8 cellular contexts compared by ENCODE assay signal in genomic region chrX:154019061-154019621, GRCh38. TPM values are rescaled to one million over a fixed set of nuclear protein-coding genes. Genes with fewer than 3 reads are reported as not detected.
A peak's percentile ranks its signal among the peaks of the same experiment; 100 is the strongest.
DNase-seq lines count a peak whose midpoint lies in the region; ATAC-seq and TF ChIP-seq lines count a peak whose summit lies in the region.

No MANE protein-coding gene starts in this region.

- ATAC-seq in HG02588 (IDR thresholded peaks at IDR 0.05; ENCODE audit: unreplicated experiment) (peak; percentile 7), HG03378 (IDR thresholded peaks at IDR 0.05; ENCODE audit: unreplicated experiment) (no peak)

- H3F3A ChIP-seq in smooth muscle cell (ENCODE audit: low read depth): no peaks in the 10 kb centered on the region

- no peak overlapping the region for H2AFZ ChIP-seq in smooth muscle cell (ENCODE audit: low read depth)

- H3K27me3 ChIP-seq in smooth muscle cell (ENCODE audit: low read depth): no peaks in the 10 kb centered on the region

- peak overlapping the region; percentile 42 for H3K4me3 ChIP-seq in smooth muscle cell

- H3K79me2 ChIP-seq in smooth muscle cell (ENCODE audit: low read depth): peaks cover 6% of the 10 kb centered on the region

- WGBS in smooth muscle cell (ENCODE audit: low lambda C conversion rate): 70% methylated on average over 24 of the region's 45 CpGs

- peak; percentile 15 for DNase-seq in ELR (ENCODE audit: low read depth)
- DNase-seq in activated CD8-positive, alpha-beta memory T cell treated with anti-CD3 and anti-CD28 coated beads, Interleukin-2, amount 50 U/mL, for 48 hours: peak; percentile 62
- DNase-seq in glomerular visceral epithelial cell (ENCODE audit: extremely low spot score): peak; percentile 3
- no peak for DNase-seq in smooth muscle cell (lab: John Stamatoyannopoulos, UW; ENCODE audit: unreplicated experiment)
- no peak for DNase-seq in NCI-H1436 treated with DMSO at 0.1 percent for 48 hours (lab: John Stamatoyannopoulos, UW)
- no peak for DNase-seq in NCI-H524 (lab: John Stamatoyannopoulos, UW)

- no peaks in the 10 kb centered on the region for H3K36me3 ChIP-seq in smooth muscle cell (ENCODE audit: low read depth)

- H3K9me3 ChIP-seq in smooth muscle cell (replicated peaks; ENCODE audit: low read depth): no peaks in the 10 kb centered on the region

- no peak for TF ChIP-seq CTCF in smooth muscle cell (IDR thresholded peaks at IDR 0.05; ENCODE audit: borderline replicate concordance, insufficient read depth, poor library complexity, severe bottlenecking)

- H3K9ac ChIP-seq in smooth muscle cell (ENCODE audit: low read depth): peak overlapping the region; percentile 60

- H3K27ac ChIP-seq in smooth muscle cell (ENCODE audit: low read depth): peak overlapping the region; percentile 59

- H3K4me2 ChIP-seq in smooth muscle cell: peak overlapping the region; percentile 82

- no peaks in the 10 kb centered on the region for H4K20me1 ChIP-seq in smooth muscle cell (ENCODE audit: low read depth)

- peaks cover 5% of the 10 kb centered on the region for H3K4me1 ChIP-seq in smooth muscle cell (ENCODE audit: low read depth)

RNA-seq across cellular contexts. Expression of gene IRAK1, which starts 0.6 kb away (rescaled TPM):
- 21.5 and 29.4 TPM in 2 replicates for total RNA-seq in smooth muscle cell
- 63.4 and 84.2 TPM in 2 replicates for polyA plus RNA-seq in smooth muscle cell

RNA-seq across cellular contexts. Expression of gene TMEM187, which starts 46.6 kb away (rescaled TPM):
- 5.0 and 6.2 TPM in 2 replicates for total RNA-seq in smooth muscle cell
- polyA plus RNA-seq in smooth muscle cell: 9.8 and 11.2 TPM in 2 replicates

RNA-seq across cellular contexts. Expression of gene HCFC1, which starts 47.5 kb away (rescaled TPM):
- 23.3 and 23.7 TPM in 2 replicates for total RNA-seq in smooth muscle cell
- 22.8 and 28.0 TPM in 2 replicates for polyA plus RNA-seq in smooth muscle cell

Comparison
In these comparisons a context has a peak if more than half of its experiments do, and no peak if none do; other contexts are left out.
1. DNase-seq: peak in ELR (single experiment), activated CD8-positive, alpha-beta memory T cell treated with anti-CD3 and anti-CD28 coated beads, Interleukin-2, amount 50 U/mL, for 48 hours (single experiment) and glomerular visceral epithelial cell (single experiment); none in smooth muscle cell (single experiment), NCI-H1436 treated with DMSO at 0.1 percent for 48 hours (single experiment) and NCI-H524 (0 of 2).